ENCODE assay signal across 1 cellular context in genomic region chr12:101854747-101855146, GRCh38.
TF ChIP-seq lines count a peak whose summit lies in the region.

No MANE protein-coding gene starts in this region.

TF ChIP-seq in H1, 55 proteins besides CTCF, POLR2A, EP300 and RAD21 (continued from another document):
- no peak for TF ChIP-seq CHD7 (IDR thresholded peaks at IDR 0.05; ENCODE audit: insufficient replicate concordance, low read length)
- no peak for TF ChIP-seq TAF7 (optimal IDR thresholded peaks at IDR 0.05; ENCODE audit: borderline replicate concordance, low read depth, low read length)
- TF ChIP-seq NANOG (IDR thresholded peaks at IDR 0.05; ENCODE audit: insufficient read depth, low read depth, low read length, poor library complexity, severe bottlenecking): no peak
- TF ChIP-seq SP1 (IDR thresholded peaks at IDR 0.05; ENCODE audit: low read depth, low read length): no peak
